Comparison of ENCODE assay signal across 6 cellular contexts in genomic region chr11:65569164-65569972, GRCh38. TPM values are rescaled to one million over a fixed set of nuclear protein-coding genes. Genes with fewer than 3 reads are reported as not detected.
DNase-seq lines count a peak whose midpoint lies in the region; ATAC-seq and TF ChIP-seq lines count a peak whose summit lies in the region.

No MANE protein-coding gene starts in this region.

- DNase-seq in caudate nucleus (lab: John Stamatoyannopoulos, UW): peak in 6 of 61 donors; percentile 65 to 79 (median 72)
- no peak for DNase-seq in osteoblast (ENCODE audit: insufficient read length, low spot score, missing footprints)
- no peak for DNase-seq in activated CD4-positive, alpha-beta T cell treated with anti-CD3 and anti-CD28 coated beads, Interleukin-2, amount 50 U/mL, for 48 hours

- no peaks in the 10 kb centered on the region for H3K27me3 ChIP-seq in ACC112 (ENCODE audit: insufficient read depth, low read length)
- no peaks in the 10 kb centered on the region for H3K27me3 ChIP-seq in osteoblast (ENCODE audit: insufficient read depth, low read length)

- peaks cover 50% of the 10 kb centered on the region for H3K79me2 ChIP-seq in ACC112 (ENCODE audit: control insufficient read depth, insufficient read depth, low read length, unreplicated experiment)
- peaks cover 56% of the 10 kb centered on the region for H3K79me2 ChIP-seq in osteoblast (ENCODE audit: insufficient read depth, low read length)

- peak; percentile 6 for ATAC-seq in HG02852 (IDR thresholded peaks at IDR 0.05; ENCODE audit: unreplicated experiment)
- ATAC-seq in GM21390 (IDR thresholded peaks at IDR 0.05; ENCODE audit: unreplicated experiment): no peak

- peaks cover 41% of the 10 kb centered on the region for H3K4me1 ChIP-seq in ACC112 (ENCODE audit: control insufficient read depth, insufficient read depth, low read length, unreplicated experiment)
- peaks cover 49% of the 10 kb centered on the region for H3K4me1 ChIP-seq in osteoblast (ENCODE audit: insufficient read depth, low read length)

- no peak for TF ChIP-seq CTCF in osteoblast (IDR thresholded peaks at IDR 0.05; ENCODE audit: extremely low read depth, low read depth, low read length)

- peak overlapping the region; percentile 100 for H3K4me2 ChIP-seq in osteoblast (ENCODE audit: insufficient read depth, low read length)

- no peaks in the 10 kb centered on the region for H3K36me3 ChIP-seq in ACC112 (ENCODE audit: insufficient read depth, low read length)
- peaks cover 11% of the 10 kb centered on the region for H3K36me3 ChIP-seq in osteoblast (ENCODE audit: insufficient read depth, low read length)

- H3K9me3 ChIP-seq in osteoblast (ENCODE audit: low read depth, low read length): no peaks in the 10 kb centered on the region

- H2AFZ ChIP-seq in ACC112 (ENCODE audit: low read length, unreplicated experiment) (peak overlapping the region; percentile 93), osteoblast (ENCODE audit: low read length) (peak overlapping the region; percentile 97)

- H3K27ac ChIP-seq in ACC112 (ENCODE audit: low read depth, low read length) (peak overlapping the region; percentile 79), caudate nucleus (ENCODE audit: low read depth, low read length) (peak overlapping the region; percentile 94), osteoblast (ENCODE audit: low read depth, low read length) (peak overlapping the region; percentile 95)

- H3K4me3 ChIP-seq in ACC112 (ENCODE audit: low read depth, low read length) (peak overlapping the region; percentile 92), osteoblast (ENCODE audit: insufficient read depth, low read length) (peak overlapping the region; percentile 98)

- peaks cover 17% of the 10 kb centered on the region for H4K20me1 ChIP-seq in osteoblast (ENCODE audit: insufficient read depth, low read length)

RNA-seq across cellular contexts. Expression of gene ZNRD2, which starts 0.9 kb away (rescaled TPM):
- 37.1 and 42.3 TPM in 2 replicates for total RNA-seq in osteoblast

RNA-seq across cellular contexts. Expression of gene FAM89B, which starts 3.0 kb away (rescaled TPM):
- 31.5 and 36.2 TPM in 2 replicates for total RNA-seq in osteoblast

RNA-seq across cellular contexts. Expression of gene EHBP1L1, which starts 6.5 kb away (rescaled TPM):
- 43.9 and 58.6 TPM in 2 replicates for total RNA-seq in osteoblast

RNA-seq across cellular contexts. Expression of gene LTBP3, which starts 11.2 kb away (rescaled TPM):
- total RNA-seq in osteoblast: 40.7 and 41.6 TPM in 2 replicates

RNA-seq across cellular contexts. Expression of gene KCNK7, which starts 26.2 kb away (rescaled TPM):
- total RNA-seq in osteoblast: 0.29 TPM in 1 of 2 replicates, not detected in the other
